Comparison of ENCODE assay signal across 8 cellular contexts in genomic region chr5:72308853-72309191, GRCh38. TPM values are rescaled to one million over a fixed set of nuclear protein-coding genes. Genes with fewer than 3 reads are reported as not detected.
A peak's percentile ranks its signal among the peaks of the same experiment; 100 is the strongest.
DNase-seq lines count a peak whose midpoint lies in the region; ATAC-seq and TF ChIP-seq lines count a peak whose summit lies in the region.

No MANE protein-coding gene starts in this region.

- POLR2A ChIA-PET in PC-3 (lab: Charles Lee; ENCODE audit: unreplicated experiment) = interaction anchor here (0.7 to 0.9 kb wide), 3 partner anchors 61 to 174 kb away, joined by 3 to 6 read pairs (median 3); no protein-coding TSS in a partner anchor

- no peaks in the 10 kb centered on the region for H4K20me1 ChIP-seq in PC-3 (ENCODE audit: low read length)

- intact Hi-C loops in Calu3 (cut with micrococcal nuclease; ENCODE audit: unreplicated experiment) = loop anchor here (10.0 kb wide), 1 partner anchor 174 kb away; no protein-coding TSS in a partner anchor
- intact Hi-C loops in PC-3 (cut with micrococcal nuclease) = loop anchor here (1.0 to 2.0 kb wide), 3 partner anchors 62 to 531 kb away; no protein-coding TSS in a partner anchor

- H3K27ac ChIP-seq in PC-3 (ENCODE audit: low read length) = peak overlapping the region; percentile 27
- H3K27ac ChIP-seq in coronary artery = peak overlapping the region; percentile 92 to 95

- peaks cover 50% of the 10 kb centered on the region for H3K79me2 ChIP-seq in PC-3 (ENCODE audit: low read length)

- H3K27me3 ChIP-seq in PC-3 (ENCODE audit: low read length) = no peaks in the 10 kb centered on the region

- H3K36me3 Mint-ChIP-seq in Calu3 (ENCODE audit: insufficient read depth, unreplicated experiment) = peaks cover 48% of the 10 kb centered on the region
- peaks cover 20% of the 10 kb centered on the region for H3K36me3 Mint-ChIP-seq in osteocyte (ENCODE audit: unreplicated experiment)

- ATAC-seq in PC-3 (no peak), GM18519 (IDR thresholded peaks at IDR 0.05; ENCODE audit: low FRiP score, unreplicated experiment) (no peak), HG03565 (IDR thresholded peaks at IDR 0.05; ENCODE audit: unreplicated experiment) (no peak), HG03039 (IDR thresholded peaks at IDR 0.05; ENCODE audit: unreplicated experiment) (no peak)

- H2AFZ ChIP-seq in PC-3 (ENCODE audit: low read length) = peak overlapping the region; percentile 74

- H3K27ac Mint-ChIP-seq in Calu3 (ENCODE audit: unreplicated experiment) (peak overlapping the region; percentile 98), osteocyte (ENCODE audit: unreplicated experiment) (peak overlapping the region; percentile 96)

- DNase-seq in Calu3 (no peak), PC-3 (no peak), coronary artery (ENCODE audit: low spot score) (no peak), osteocyte (ENCODE audit: extremely low spot score, unreplicated experiment) (no peak), NCI-H748 (lab: John Stamatoyannopoulos, UW; ENCODE audit: unreplicated experiment) (no peak)

- no peaks in the 10 kb centered on the region for H3F3A ChIP-seq in PC-3 (ENCODE audit: low read length, unreplicated experiment)

- peaks cover 9% of the 10 kb centered on the region for H3K4me1 ChIP-seq in PC-3 (ENCODE audit: insufficient read depth, low read length)

- peaks cover 4% of the 10 kb centered on the region; the same call in 1 of the 2 replicates for H3K36me3 ChIP-seq in PC-3 (ENCODE audit: low read depth, low read length)

- TF ChIP-seq CTCF in Calu3 (IDR thresholded peaks at IDR 0.05; ENCODE audit: unreplicated experiment) = no peak
- TF ChIP-seq CTCF in PC-3 (conservative IDR thresholded peaks at IDR 0.05; ENCODE audit: low read depth, low read length) = no peak
- no peak for TF ChIP-seq CTCF in coronary artery (IDR thresholded peaks at IDR 0.05)
- TF ChIP-seq CTCF in osteocyte (IDR thresholded peaks at IDR 0.05) = no peak

- no peaks in the 10 kb centered on the region for H3K27me3 Mint-ChIP-seq in Calu3 (ENCODE audit: unreplicated experiment)
- H3K27me3 Mint-ChIP-seq in osteocyte (ENCODE audit: unreplicated experiment) = no peaks in the 10 kb centered on the region

- H3K4me1 Mint-ChIP-seq in Calu3 (ENCODE audit: low read depth, unreplicated experiment) (peaks cover 16% of the 10 kb centered on the region), osteocyte (ENCODE audit: unreplicated experiment) (peaks cover 18% of the 10 kb centered on the region)

- H3K9me2 ChIP-seq in PC-3 (replicated peaks; ENCODE audit: low read length) = no peaks in the 10 kb centered on the region

- BruUV-seq in Calu3 (replicated peaks; lab: Mats Ljungman, UMichigan) (no TSS peak), PC-3 (replicated peaks; lab: Mats Ljungman, UMichigan) (no TSS peak)

- CTCF ChIA-PET in Calu3 (lab: Charles Lee) = interaction anchor here (0.6 to 2.0 kb wide), 12 partner anchors 9 to 571 kb away, joined by 3 to 12 read pairs (median 4); partner anchors contain the start of genes MRPS27 and PTCD2
- CTCF ChIA-PET in PC-3 (lab: Charles Lee) = interaction anchor here (0.9 to 1.7 kb wide), 5 partner anchors 47 to 525 kb away, joined by 3 to 13 read pairs (median 5); no protein-coding TSS in a partner anchor

- H3K9ac ChIP-seq in PC-3 (ENCODE audit: low read length) = peak overlapping the region; percentile 55

- peak overlapping the region; percentile 79 for H3K4me3 Mint-ChIP-seq in Calu3 (ENCODE audit: low read depth, unreplicated experiment)
- H3K4me3 Mint-ChIP-seq in osteocyte (ENCODE audit: unreplicated experiment) = no peak overlapping the region

- peak overlapping the region; percentile 40 for H3K4me2 ChIP-seq in PC-3 (ENCODE audit: low read length)

- no peaks in the 10 kb centered on the region for H3K9me3 ChIP-seq in PC-3 (ENCODE audit: low read length)

- H3K9me3 Mint-ChIP-seq in Calu3 (ENCODE audit: low read depth, unreplicated experiment) (no peaks in the 10 kb centered on the region), osteocyte (ENCODE audit: unreplicated experiment) (no peaks in the 10 kb centered on the region)

- H3K4me3 ChIP-seq in PC-3 (ENCODE audit: low read length) = peak overlapping the region; percentile 37; the same call in 1 of the 2 replicates
- H3K4me3 ChIP-seq in coronary artery = no peak overlapping the region

RNA-seq across cellular contexts. Expression of gene MRPS27, which starts 11.2 kb away (rescaled TPM):
- total RNA-seq in Calu3 (2022) (57.7 and 61.2 TPM in 2 replicates), PC-3 (2014; rRNA removed) (48.6 and 59.0 TPM in 2 replicates), osteocyte (45.5 and 57.7 TPM in 2 replicates)

RNA-seq across cellular contexts. Expression of gene PTCD2, which starts 11.4 kb away (rescaled TPM):
- 14.3 and 16.2 TPM in 2 replicates for total RNA-seq in Calu3 (2022)
- total RNA-seq in PC-3 (2014; rRNA removed) = 3.4 and 6.0 TPM in 2 replicates
- 9.4 and 10.4 TPM in 2 replicates for total RNA-seq in osteocyte
